In genomic region chr6:99875068-99875467, GRCh38 we compare ENCODE assay signal across 39 cellular contexts.
"Had no signal": no experiment of that assay in that cellular context is flagged by ENCODE, and none has a peak within 500 bp of the region (broad histone marks: within the 10 kb centered on the region; RNA-seq: fewer than 3 reads in every experiment).

No MANE protein-coding gene starts in this region.

- H3K4me1 ChIP-seq: adrenal gland, ascending aorta had no signal

- H3K27me3 ChIP-seq: adrenal gland, ascending aorta had no signal

- H3K36me3 ChIP-seq: adrenal gland, ascending aorta, cardiac muscle cell had no signal

- FAIRE-seq: bronchial epithelial cell, TTC549 had no signal

- H3K27ac Mint-ChIP-seq: activated B cell treated with CpG ODN at 0.5 μM for 24 hours; activated CD4-positive, alpha-beta memory T cell treated with anti-CD3 and anti-CD28 coated beads for 36 hours; activated CD4-positive, alpha-beta T cell treated with anti-CD3 and anti-CD28 coated beads, Interleukin-2, amount 10 ng/mL, durations not matched to agents 24 days and 14 days; activated CD8-positive, alpha-beta T cell treated with anti-CD3 and anti-CD28 coated beads for 36 hours; activated naive CD4-positive, alpha-beta T cell treated with anti-CD3 and anti-CD28 coated beads for 36 hours; activated naive CD4-positive, alpha-beta T cell treated with anti-CD3 and anti-CD28 coated beads, Interleukin-2, amount 50 U/mL, for 72 hours; activated naive CD8-positive, alpha-beta T cell treated with anti-CD3 and anti-CD28 coated beads for 36 hours; activated T-cell treated with anti-CD3 and anti-CD28 coated beads, Interleukin-2, amount 50 U/mL, for 72 hours; activated T-helper 1 cell treated with anti-CD3 and anti-CD28 coated beads, Interleukin-12 subunit alpha, Interleukin-12 subunit beta, Interleukin-2, Interleukin-4 antibody, amounts not matched to agents 30 ng/mL and 10 ng/mL and 1 ng/mL, durations not matched to agents 14 hours and 24 hours and 36 hours; activated T-helper 17 cell treated with anti-CD3 and anti-CD28 coated beads, Interleukin-2, amount 50 U/mL, for 72 hours; brain; T-helper 1 cell treated with Interleukin-12 subunit alpha and Interleukin-12 subunit beta and Interleukin-4 antibody, amounts not matched to agents 30 μg/mL and 1 μg/mL, for 36 hours; T-helper 2 cell treated with Interferon-gamma antibody and Interleukin-4, amounts not matched to agents 5 μg/mL and 100 μg/mL, for 36 hours had no signal

- H3K4me3 Mint-ChIP-seq: activated B cell treated with CpG ODN at 0.5 μM for 24 hours; activated CD4-positive, alpha-beta memory T cell treated with anti-CD3 and anti-CD28 coated beads for 36 hours; activated CD4-positive, alpha-beta T cell treated with anti-CD3 and anti-CD28 coated beads, Interleukin-2, amount 10 ng/mL, durations not matched to agents 24 days and 14 days; activated CD8-positive, alpha-beta T cell treated with anti-CD3 and anti-CD28 coated beads for 36 hours; activated naive CD4-positive, alpha-beta T cell treated with anti-CD3 and anti-CD28 coated beads for 36 hours; activated naive CD8-positive, alpha-beta T cell treated with anti-CD3 and anti-CD28 coated beads for 36 hours; activated T-cell treated with anti-CD3 and anti-CD28 coated beads, Interleukin-2, amount 50 U/mL, for 4 hours; activated T-cell treated with anti-CD3 and anti-CD28 coated beads, Interleukin-2, amount 50 U/mL, for 72 hours; activated T-helper 1 cell treated with anti-CD3 and anti-CD28 coated beads, Interleukin-12 subunit alpha, Interleukin-12 subunit beta, Interleukin-2, Interleukin-4 antibody, amounts not matched to agents 30 ng/mL and 10 ng/mL and 1 ng/mL, durations not matched to agents 14 hours and 24 hours and 36 hours; activated T-helper 17 cell treated with anti-CD3 and anti-CD28 coated beads, Interleukin-2, amount 50 U/mL, for 72 hours; brain; central memory CD8-positive, alpha-beta T cell; T-helper 1 cell treated with Interleukin-12 subunit alpha and Interleukin-12 subunit beta and Interleukin-4 antibody, amounts not matched to agents 30 μg/mL and 1 μg/mL, for 36 hours; T-helper 2 cell treated with Interferon-gamma antibody and Interleukin-4, amounts not matched to agents 5 μg/mL and 100 μg/mL, for 36 hours had no signal

- H3K4me3 ChIP-seq: adrenal gland, ascending aorta, cardiac muscle cell had no signal

- ATAC-seq: activated CD8-positive, alpha-beta T cell treated with anti-CD3 and anti-CD28 coated beads for 36 hours; activated naive CD4-positive, alpha-beta T cell treated with anti-CD3 and anti-CD28 coated beads, Interleukin-2, amount 50 U/mL, for 72 hours; activated T-cell treated with anti-CD3 and anti-CD28 coated beads, Interleukin-2, amount 50 U/mL, for 4 hours; activated T-cell treated with anti-CD3 and anti-CD28 coated beads, Interleukin-2, amount 50 U/mL, for 72 hours; activated T-helper 17 cell treated with anti-CD3 and anti-CD28 coated beads, Interleukin-2, amount 50 U/mL, for 72 hours had no signal

- H3K9me3 Mint-ChIP-seq: activated B cell treated with CpG ODN at 0.5 μM for 24 hours; activated CD4-positive, alpha-beta memory T cell treated with anti-CD3 and anti-CD28 coated beads for 36 hours; activated CD4-positive, alpha-beta T cell treated with anti-CD3 and anti-CD28 coated beads, Interleukin-2, amount 10 ng/mL, durations not matched to agents 24 days and 14 days; activated CD8-positive, alpha-beta T cell treated with anti-CD3 and anti-CD28 coated beads for 36 hours; activated naive CD4-positive, alpha-beta T cell treated with anti-CD3 and anti-CD28 coated beads for 36 hours; activated naive CD4-positive, alpha-beta T cell treated with anti-CD3 and anti-CD28 coated beads, Interleukin-2, amount 50 U/mL, for 72 hours; activated naive CD8-positive, alpha-beta T cell treated with anti-CD3 and anti-CD28 coated beads for 36 hours; activated T-cell treated with anti-CD3 and anti-CD28 coated beads, Interleukin-2, amount 50 U/mL, for 4 hours; activated T-cell treated with anti-CD3 and anti-CD28 coated beads, Interleukin-2, amount 50 U/mL, for 72 hours; activated T-helper 1 cell treated with anti-CD3 and anti-CD28 coated beads, Interleukin-12 subunit alpha, Interleukin-12 subunit beta, Interleukin-2, Interleukin-4 antibody, amounts not matched to agents 30 ng/mL and 10 ng/mL and 1 ng/mL, durations not matched to agents 14 hours and 24 hours and 36 hours; activated T-helper 17 cell treated with anti-CD3 and anti-CD28 coated beads, Interleukin-2, amount 50 U/mL, for 72 hours; brain; central memory CD8-positive, alpha-beta T cell; T-helper 1 cell treated with Interleukin-12 subunit alpha and Interleukin-12 subunit beta and Interleukin-4 antibody, amounts not matched to agents 30 μg/mL and 1 μg/mL, for 36 hours; T-helper 2 cell treated with Interferon-gamma antibody and Interleukin-4, amounts not matched to agents 5 μg/mL and 100 μg/mL, for 36 hours had no signal

- H3K36me3 Mint-ChIP-seq: activated CD4-positive, alpha-beta memory T cell treated with anti-CD3 and anti-CD28 coated beads for 36 hours; activated naive CD4-positive, alpha-beta T cell treated with anti-CD3 and anti-CD28 coated beads, Interleukin-2, amount 50 U/mL, for 72 hours; activated naive CD8-positive, alpha-beta T cell treated with anti-CD3 and anti-CD28 coated beads for 36 hours; brain had no signal

- H3K27ac ChIP-seq: adrenal gland, ascending aorta, cardiac muscle cell, VCaP had no signal

- H3K9me3 ChIP-seq: adrenal gland, ascending aorta had no signal

- H3K4me1 Mint-ChIP-seq: activated B cell treated with CpG ODN at 0.5 μM for 24 hours; activated CD4-positive, alpha-beta T cell treated with anti-CD3 and anti-CD28 coated beads, Interleukin-2, amount 10 ng/mL, durations not matched to agents 24 days and 14 days; activated naive CD8-positive, alpha-beta T cell treated with anti-CD3 and anti-CD28 coated beads for 36 hours; activated T-helper 17 cell treated with anti-CD3 and anti-CD28 coated beads, Interleukin-2, amount 50 U/mL, for 72 hours; central memory CD8-positive, alpha-beta T cell had no signal

- DNase-seq: activated B cell treated with CpG ODN at 0.5 μM for 24 hours; activated CD4-positive, alpha-beta memory T cell treated with anti-CD3 and anti-CD28 coated beads for 36 hours; activated CD4-positive, alpha-beta T cell treated with anti-CD3 and anti-CD28 coated beads for 4 hours; activated CD4-positive, alpha-beta T cell treated with anti-CD3 and anti-CD28 coated beads, Interleukin-2, amount 10 ng/mL, durations not matched to agents 24 days and 14 days; activated CD4-positive, alpha-beta T cell treated with anti-CD3 and anti-CD28 coated beads, Interleukin-2, amount 50 U/mL, for 1 hour; activated CD4-positive, alpha-beta T cell treated with anti-CD3 and anti-CD28 coated beads, Interleukin-2, amount 50 U/mL, for 4 hours; activated CD4-positive, CD25-positive, alpha-beta regulatory T cell treated with anti-CD3 and anti-CD28 coated beads, Interleukin-2, amount 50 U/mL, for 72 hours; activated CD8-positive, alpha-beta memory T cell treated with anti-CD3 and anti-CD28 coated beads, Interleukin-2, amount 50 U/mL, for 4 hours; activated CD8-positive, alpha-beta T cell treated with anti-CD3 and anti-CD28 coated beads for 36 hours; activated effector memory CD4-positive, alpha-beta T cell treated with anti-CD3 and anti-CD28 coated beads, Interleukin-2, amount 50 U/mL, for 16 hours; activated gamma-delta T cell treated with Interleukin-2 at 50 U/mL for 16 hours; activated naive CD4-positive, alpha-beta T cell; activated naive CD4-positive, alpha-beta T cell treated with anti-CD3 and anti-CD28 coated beads for 36 hours; activated naive CD4-positive, alpha-beta T cell treated with anti-CD3 and anti-CD28 coated beads, Interleukin-2, amount 50 U/mL, for 16 hours; activated naive CD8-positive, alpha-beta T cell treated with anti-CD3 and anti-CD28 coated beads for 36 hours; activated T-cell treated with anti-CD3 and anti-CD28 coated beads for 4 hours; activated T-cell treated with anti-CD3 and anti-CD28 coated beads, Interleukin-2, amount 50 U/mL, for 1 hour; activated T-cell treated with anti-CD3 and anti-CD28 coated beads, Interleukin-2, amount 50 U/mL, for 4 hours; activated T-cell treated with anti-CD3 and anti-CD28 coated beads, Interleukin-2, amount 50 U/mL, for 72 hours; adrenal gland; amniotic stem cell; anterior cingulate cortex; caudate nucleus; cerebellar nuclear complex; T-helper 1 cell; T-helper 2 cell; T-helper 9 cell had no signal
